In genomic region chr13:48068036-48068435, GRCh38 we compare ENCODE assay signal across 20 cellular contexts. TPM values are rescaled to one million over a fixed set of nuclear protein-coding genes. Genes with fewer than 3 reads are reported as not detected.
DNase-seq lines count a peak whose midpoint lies in the region; ATAC-seq and TF ChIP-seq lines count a peak whose summit lies in the region.
"Had no signal": no experiment of that assay in that cellular context is flagged by ENCODE, and none has a peak within 500 bp of the region (broad histone marks: within the 10 kb centered on the region; RNA-seq: fewer than 3 reads in every experiment).

No MANE protein-coding gene starts in this region.

- no peak overlapping the region for H2BK20ac ChIP-seq in H9 (ENCODE audit: low read depth, low read length, poor library complexity, severe bottlenecking)

- H2AFZ ChIP-seq in H9 (ENCODE audit: low read length) (no peak overlapping the region), OCI-LY1 (ENCODE audit: low read length) (no peak overlapping the region)

- no peak overlapping the region for H2BK15ac ChIP-seq in H9 (ENCODE audit: low read depth, low read length)

- H4K20me1 ChIP-seq in H9 (ENCODE audit: control insufficient read depth, insufficient read depth, insufficient read length) (no peaks in the 10 kb centered on the region), OCI-LY1 (ENCODE audit: insufficient read depth, low read length) (no peaks in the 10 kb centered on the region)

- H3K23ac ChIP-seq in H9 (ENCODE audit: insufficient read length, low read depth, low read length): no peak overlapping the region

- no peaks in the 10 kb centered on the region for H3K27me3 ChIP-seq in H9 (ENCODE audit: insufficient read depth, low read length)
- no peaks in the 10 kb centered on the region for H3K27me3 ChIP-seq in OCI-LY1 (ENCODE audit: insufficient read depth, low read length)
- H3K27me3 ChIP-seq: dorsolateral prefrontal cortex, esophagus squamous epithelium, pancreas, Peyer's patch had no signal

- H3K79me1 ChIP-seq in H9 (ENCODE audit: insufficient read depth, low read depth, low read length, poor library complexity, severe bottlenecking): no peaks in the 10 kb centered on the region

- no peak overlapping the region for H3K14ac ChIP-seq in H9 (ENCODE audit: insufficient read depth, low read length)

- peaks cover 71 to 90% (median 79%) of the 10 kb centered on the region in 3 experiments for H3K36me3 Mint-ChIP-seq in H9 (ENCODE audit: insufficient read depth in 1 of 3, low read depth in 3 of 3)

- H3K4me3 ChIP-seq in OCI-LY1 (ENCODE audit: low read depth, low read length, poor library complexity, severe bottlenecking) (no peak overlapping the region), epithelial cell of esophagus (ENCODE audit: low read length) (no peak overlapping the region)
- H3K4me3 ChIP-seq: dorsolateral prefrontal cortex, esophagus squamous epithelium, pancreas, Peyer's patch, SK-N-MC had no signal

- no peak overlapping the region for H4K91ac ChIP-seq in H9 (ENCODE audit: insufficient read length, low read depth, low read length)

- TF ChIP-seq CTCF in H9 (conservative IDR thresholded peaks at IDR 0.05) (peak; percentile 32; the same call in 1 of the 3 replicates), OCI-LY1 (IDR thresholded peaks at IDR 0.05; ENCODE audit: low read length) (peak; percentile 22; the same call in 1 of the 2 replicates), epithelial cell of esophagus (IDR thresholded peaks at IDR 0.05; ENCODE audit: insufficient read depth, low read depth, low read length, missing control alignments) (peak; percentile 9)

- H3K4me1 ChIP-seq in H9 (ENCODE audit: insufficient read depth, low read length) (no peaks in the 10 kb centered on the region), OCI-LY1 (ENCODE audit: insufficient read depth, low read length, severe bottlenecking) (peaks cover 7% of the 10 kb centered on the region)
- H3K4me1 ChIP-seq: esophagus squamous epithelium, pancreas, Peyer's patch had no signal

- no peak overlapping the region for H3T11ph ChIP-seq in H9 (ENCODE audit: low read length)

- H3K9ac ChIP-seq in H9 (ENCODE audit: extremely low read depth, insufficient read length, low read length) (no peak overlapping the region), OCI-LY1 (ENCODE audit: low read length) (no peak overlapping the region)

- H3K9me3 ChIP-seq in H9 (ENCODE audit: control insufficient read depth, low read depth, low read length) (peaks cover 70% of the 10 kb centered on the region), OCI-LY1 (ENCODE audit: low read length) (peaks cover 17% of the 10 kb centered on the region)

- peaks cover 49 to 62% of the 10 kb centered on the region in 2 experiments for H3K9me3 Mint-ChIP-seq in H9

- H3K4ac ChIP-seq in H9 (ENCODE audit: low read depth, low read length): no peak overlapping the region

- ATAC-seq in GM18870 (IDR thresholded peaks at IDR 0.05; ENCODE audit: unreplicated experiment) (no peak), HG03469 (IDR thresholded peaks at IDR 0.05; ENCODE audit: unreplicated experiment) (no peak)
- ATAC-seq: left cardiac atrium, natural killer cell, pancreas had no signal

- no peak overlapping the region for H4K8ac ChIP-seq in H9 (replicated peaks; ENCODE audit: insufficient read length, low read depth, low read length)

- H3F3A ChIP-seq in OCI-LY1 (ENCODE audit: insufficient read depth, low read length): no peaks in the 10 kb centered on the region

- H2BK12ac ChIP-seq in H9 (ENCODE audit: insufficient read length, low read depth, low read length): no peak overlapping the region

- H4K5ac ChIP-seq in H9 (ENCODE audit: insufficient read length, low read depth, low read length): no peak overlapping the region

- H3K27ac Mint-ChIP-seq in H9: no peak overlapping the region
- H3K27ac Mint-ChIP-seq: B cell, natural killer cell had no signal

- DNase-seq in NCI-H2171 treated with DMSO at 0.1 percent for 48 hours (lab: John Stamatoyannopoulos, UW): peak; percentile 3
- no peak for DNase-seq in NCI-H2171 (lab: John Stamatoyannopoulos, UW)
- DNase-seq in H9: no peak
- DNase-seq in epithelial cell of esophagus (ENCODE audit: low read depth): no peak
- no peak for DNase-seq in stimulated activated CD4-positive, alpha-beta T cell treated with anti-CD3 and anti-CD28 coated beads, Interleukin-1b, Interleukin-23, amount 100 ng/mL, for 48 hours
- DNase-seq: activated CD4-positive, CD25-positive, alpha-beta regulatory T cell treated with anti-CD3 and anti-CD28 coated beads, Interleukin-2, amount 50 U/mL, for 72 hours; dorsolateral prefrontal cortex; esophagus squamous epithelium; left cardiac atrium; natural killer cell; NCI-H1105 treated with DMSO at 0.1 percent for 48 hours; NCI-H69; pancreas; Peyer's patch; stimulated activated naive CD4-positive, alpha-beta T cell had no signal

- no peak overlapping the region for H3K56ac ChIP-seq in H9 (ENCODE audit: insufficient read length, low read depth, low read length)

- H3K36me3 ChIP-seq in OCI-LY1 (ENCODE audit: insufficient read depth, low read length): peaks cover 72% of the 10 kb centered on the region

- H3K23me2 ChIP-seq in H9 (ENCODE audit: insufficient read length, low read depth, low read length, poor library complexity, severe bottlenecking): no peaks in the 10 kb centered on the region

- no peaks in the 10 kb centered on the region for H3K4me1 Mint-ChIP-seq in H9
- H3K4me1 Mint-ChIP-seq: B cell, natural killer cell had no signal

- H3K27ac ChIP-seq in H9 (ENCODE audit: insufficient read length, low read depth, low read length): no peak overlapping the region
- H3K27ac ChIP-seq in OCI-LY1 (ENCODE audit: low read depth, low read length, poor library complexity, severe bottlenecking): no peak overlapping the region
- H3K27ac ChIP-seq: dorsolateral prefrontal cortex, esophagus squamous epithelium, pancreas, Peyer's patch, SK-N-MC had no signal

- H3K18ac ChIP-seq in H9 (ENCODE audit: insufficient read length, low read depth, low read length): no peak overlapping the region

- H3K79me2 ChIP-seq in H9 (ENCODE audit: insufficient read depth, low read length): no peaks in the 10 kb centered on the region
- no peaks in the 10 kb centered on the region for H3K79me2 ChIP-seq in OCI-LY1 (ENCODE audit: insufficient read depth, low read length)

- H3K4me2 ChIP-seq in H9 (ENCODE audit: insufficient read depth, insufficient read length, low read length) (no peak overlapping the region), OCI-LY1 (ENCODE audit: low read length) (no peak overlapping the region)

- H2BK5ac ChIP-seq in H9 (ENCODE audit: insufficient read length, low read length): no peak overlapping the region

- no peak overlapping the region for H3K4me3 Mint-ChIP-seq in H9
- H3K4me3 Mint-ChIP-seq: B cell, natural killer cell had no signal

- no peaks in the 10 kb centered on the region for H3K27me3 Mint-ChIP-seq in H9 (ENCODE audit: low read depth)
- H3K27me3 Mint-ChIP-seq: B cell had no signal

- H2AK5ac ChIP-seq in H9 (ENCODE audit: insufficient read length, low read length): no peak overlapping the region

- H2BK120ac ChIP-seq in H9 (ENCODE audit: low read depth, low read length, poor library complexity, severe bottlenecking): no peak overlapping the region

- no peaks in the 10 kb centered on the region for H3K9me2 ChIP-seq in OCI-LY1 (ENCODE audit: low read depth, low read length)

RNA-seq across cellular contexts. Expression of gene MED4, which starts 26.9 kb away (rescaled TPM):
- 50.6 and 57.8 TPM in 2 replicates for total RNA-seq in H9 (2021)

RNA-seq across cellular contexts. Expression of gene NUDT15, which starts 30.5 kb away (rescaled TPM):
- total RNA-seq in H9 (2021): 50.5 and 53.5 TPM in 2 replicates
